In the genomic region with DNA sequence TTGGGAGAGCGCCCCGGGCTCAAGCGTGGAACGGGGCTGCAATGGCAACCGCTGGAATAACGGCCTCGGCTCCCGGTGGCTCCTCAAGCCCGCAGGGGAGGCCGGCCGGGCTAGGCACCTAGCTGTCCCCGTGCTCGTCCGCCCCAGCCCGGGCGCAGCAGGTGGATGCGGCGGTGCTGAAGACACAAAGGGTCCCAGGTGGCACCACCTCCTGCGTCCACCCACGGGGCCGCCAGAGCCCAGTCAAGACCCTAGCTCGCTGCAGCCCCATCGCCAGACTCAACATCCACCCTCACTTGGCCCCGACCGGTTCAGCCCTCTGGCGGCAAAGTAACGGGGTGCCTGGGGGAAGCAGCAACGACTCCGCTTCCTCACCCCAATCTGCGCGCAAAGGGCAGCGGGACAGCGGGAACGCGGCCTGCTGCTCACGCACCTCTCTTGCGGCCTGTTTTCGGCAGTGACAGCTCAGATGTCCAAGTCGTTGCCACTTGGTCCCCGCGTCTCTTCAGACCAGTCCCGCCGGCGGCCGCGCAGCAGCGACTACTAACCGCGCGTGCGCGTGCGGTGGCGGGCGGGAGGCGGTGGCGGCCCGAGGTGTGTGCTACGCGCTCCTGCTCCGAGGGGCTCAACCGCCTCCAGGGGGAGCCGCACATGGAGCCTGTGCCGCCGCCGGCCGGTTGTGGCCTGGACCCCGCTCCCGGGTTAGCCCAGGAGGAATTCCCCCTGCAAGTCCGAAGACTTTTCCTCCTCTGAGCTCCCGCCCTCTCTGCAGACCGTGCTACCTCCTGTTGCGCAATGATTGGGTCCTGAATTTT, we compare ENCODE assay signal across 8 cellular contexts. TPM values are rescaled to one million over a fixed set of nuclear protein-coding genes. Genes with fewer than 3 reads are reported as not detected.
DNase-seq lines count a peak whose midpoint lies in the region; ATAC-seq and TF ChIP-seq lines count a peak whose summit lies in the region.

Gene CLGN (minus strand): TSS at position 545 of the 815 bp plus-strand sequence. CDS start 14,570 bp downstream, outside the sequence.

- H3K9me3 Mint-ChIP-seq in neural crest cell, result no peaks in the 10 kb centered on the region

- peak; percentile 72 for TF ChIP-seq CTCF in OCI-LY3 (IDR thresholded peaks at IDR 0.05; ENCODE audit: low read depth, low read length)
- TF ChIP-seq CTCF in neural crest cell (conservative IDR thresholded peaks at IDR 0.05), result peak; percentile 62

- no peaks in the 10 kb centered on the region for H3K36me3 Mint-ChIP-seq in neural crest cell (ENCODE audit: low read depth)

- peak within 1 kb of the TSS; percentile 81 for H3K4me3 ChIP-seq in OCI-LY3 (ENCODE audit: low read length)
- peak within 1 kb of the TSS; percentile 67 for H3K4me3 ChIP-seq in thymus (ENCODE audit: low read length)

- H3K4me1 ChIP-seq in OCI-LY3 (ENCODE audit: low read length), result peaks cover 10% of the 10 kb centered on the region
- H3K4me1 ChIP-seq in thymus (ENCODE audit: control insufficient read depth, insufficient read depth, low read length), result peaks cover 4% of the 10 kb centered on the region

- H4K20me1 ChIP-seq in OCI-LY3 (ENCODE audit: insufficient read depth, low read length), result no peaks in the 10 kb centered on the region

- WGBS in thymus, result under 1% methylated on average over 73 of the region's 73 CpGs

- H3K4me3 Mint-ChIP-seq in neural crest cell, result peak within 1 kb of the TSS; percentile 94

- H3K4me2 ChIP-seq in OCI-LY3 (ENCODE audit: low read length), result peak within 1 kb of the TSS; percentile 82

- peak within 1 kb of the TSS; percentile 98 for H2AFZ ChIP-seq in OCI-LY3 (ENCODE audit: low read depth, low read length)

- H3K79me2 ChIP-seq in OCI-LY3 (ENCODE audit: low read length), result no peaks in the 10 kb centered on the region

- peak; percentile 54 for DNase-seq in DMS 273 treated with DMSO at 0.1 percent for 48 hours (lab: John Stamatoyannopoulos, UW)
- DNase-seq in HuH-7 (ENCODE audit: low spot score), result peak; percentile 83
- peak; percentile 26 for DNase-seq in activated gamma-delta T cell treated with Interleukin-2 at 50 U/mL for 16 hours
- DNase-seq in foreskin melanocyte, result peak; percentile 8
- peak; percentile 89 for DNase-seq in neural crest cell (ENCODE audit: low read depth, low spot score)

- no peaks in the 10 kb centered on the region for H3K27me3 Mint-ChIP-seq in neural crest cell (ENCODE audit: low read depth)

- H3K9ac ChIP-seq in OCI-LY3 (ENCODE audit: low read length), result peak within 1 kb of the TSS; percentile 65

- H3K36me3 ChIP-seq in OCI-LY3 (replicated peaks; ENCODE audit: low read depth, low read length) (no peaks in the 10 kb centered on the region), thymus (ENCODE audit: control insufficient read depth, insufficient read depth) (no peaks in the 10 kb centered on the region)

- peak within 1 kb of the TSS; percentile 92 for H3K27ac Mint-ChIP-seq in neural crest cell (ENCODE audit: unreplicated experiment)

- H3K27ac ChIP-seq in OCI-LY3 (ENCODE audit: low read length), result peak within 1 kb of the TSS; percentile 2; the same call in 1 of the 2 replicates
- H3K27ac ChIP-seq in thymus (ENCODE audit: low read depth), result no peak within 1 kb of the TSS

- H3K27me3 ChIP-seq in OCI-LY3 (ENCODE audit: low read depth, low read length) (no peaks in the 10 kb centered on the region), thymus (ENCODE audit: control insufficient read depth, insufficient read depth) (no peaks in the 10 kb centered on the region)

- peaks cover 15% of the 10 kb centered on the region for H3K4me1 Mint-ChIP-seq in neural crest cell

- ATAC-seq in GM21528 (IDR thresholded peaks at IDR 0.05; ENCODE audit: low FRiP score, unreplicated experiment), result peak; percentile 92

- H3K9me3 ChIP-seq in OCI-LY3 (ENCODE audit: insufficient read depth, low read length) (no peaks in the 10 kb centered on the region), thymus (ENCODE audit: control insufficient read depth) (no peaks in the 10 kb centered on the region)

RNA-seq across cellular contexts. Expression of gene CLGN, which starts in this region (rescaled TPM):
- 16.1 and 19.0 TPM in 2 replicates for total RNA-seq in neural crest cell
- polyA plus RNA-seq in thymus, result 1.0 TPM

Comparison
In these comparisons a context has a peak if more than half of its experiments do, and no peak if none do; other contexts are left out.
1. DNase-seq: peak in every context shown above with its lines; median percentile 89 in neural crest cell; 83 in HuH-7; 54 in DMS 273 treated with DMSO at 0.1 percent for 48 hours; 26 in activated gamma-delta T cell treated with Interleukin-2 at 50 U/mL for 16 hours; 8 in foreskin melanocyte.